In the genomic region with DNA sequence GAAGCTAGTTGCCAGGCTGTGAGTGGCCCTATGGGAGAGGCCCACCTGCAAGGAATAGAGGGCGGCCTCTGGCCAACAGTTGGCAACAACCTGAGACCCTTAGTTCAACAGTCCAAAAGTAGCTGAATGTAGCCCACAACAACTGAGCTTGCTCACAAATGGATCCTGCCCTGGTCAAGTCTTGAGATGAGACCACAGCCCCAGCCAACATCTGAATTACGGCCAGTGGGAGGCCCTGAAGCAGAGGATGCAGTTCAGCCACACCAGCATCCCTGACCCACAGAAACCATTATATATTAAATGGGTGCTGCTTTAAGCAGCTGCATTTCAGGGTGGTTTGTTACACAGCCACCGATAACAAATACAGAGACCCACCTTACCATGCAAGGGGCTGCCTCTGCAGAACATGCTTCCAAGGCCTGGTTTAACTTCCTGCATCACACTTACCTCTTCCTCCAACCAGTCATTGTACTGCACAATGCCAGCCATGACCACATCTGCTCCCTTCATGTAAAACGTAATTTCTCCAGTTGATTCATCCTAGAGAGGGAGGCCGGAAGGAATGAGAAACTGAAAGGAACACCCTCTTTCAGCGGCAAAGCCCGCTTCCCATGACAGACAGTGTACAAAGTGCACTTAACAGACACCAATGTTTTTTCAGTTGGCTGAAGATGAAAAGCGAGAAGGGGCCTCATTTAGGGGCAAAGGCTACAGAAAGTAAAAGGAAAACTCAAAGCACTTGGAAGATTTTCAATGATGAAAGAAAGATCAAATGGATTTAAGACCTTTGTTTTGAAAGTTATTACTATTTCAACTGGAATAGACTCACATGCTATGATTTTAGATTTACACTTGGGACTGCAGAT, we compare ENCODE assay signal across 13 cellular contexts.
DNase-seq lines count a peak whose midpoint lies in the region; ATAC-seq and TF ChIP-seq lines count a peak whose summit lies in the region.
"Had no signal": no experiment of that assay in that cellular context is flagged by ENCODE, and none has a peak within 500 bp of the region (broad histone marks: within the 10 kb centered on the region; RNA-seq: fewer than 3 reads in every experiment).

No MANE protein-coding gene starts in this region.

- H3K4me3 Mint-ChIP-seq in activated T-helper 17 cell treated with anti-CD3 and anti-CD28 coated beads, Interleukin-2, amount 50 U/mL, for 72 hours = peak overlapping the region; percentile 52
- H3K4me3 Mint-ChIP-seq: CD8-positive, alpha-beta T cell had no signal

- H3K4me1 Mint-ChIP-seq in activated T-helper 17 cell treated with anti-CD3 and anti-CD28 coated beads, Interleukin-2, amount 50 U/mL, for 72 hours = peaks cover 35% of the 10 kb centered on the region

- H3K27me3 Mint-ChIP-seq in activated T-helper 17 cell treated with anti-CD3 and anti-CD28 coated beads, Interleukin-2, amount 50 U/mL, for 72 hours = peaks cover 15% of the 10 kb centered on the region
- H3K27me3 Mint-ChIP-seq: progenitor cell of endocrine pancreas had no signal

- 85% methylated on average over 8 of the region's 8 CpGs for WGBS in aorta, 2 donors

- no peak for TF ChIP-seq CTCF in kidney epithelial cell (IDR thresholded peaks at IDR 0.05; ENCODE audit: insufficient read depth, low read length, poor library complexity, severe bottlenecking)

- no peak overlapping the region for H3K4me3 ChIP-seq in kidney epithelial cell (ENCODE audit: low read depth, low read length)
- H3K4me3 ChIP-seq in MG63 = no peak overlapping the region
- H3K4me3 ChIP-seq in aorta (ENCODE audit: low read length in 2 of 2) = no peak overlapping the region
- H3K4me3 ChIP-seq: lung, upper lobe of left lung had no signal

- H3K36me3 ChIP-seq in kidney epithelial cell (ENCODE audit: control insufficient read depth, insufficient read depth, low read length) (no peaks in the 10 kb centered on the region), MG63 (peaks cover 4% of the 10 kb centered on the region), aorta (ENCODE audit: control insufficient read depth in 1 of 2, insufficient read depth in 2 of 2, low read length in 1 of 2) (peaks cover 0 to 4% of the 10 kb centered on the region in 2 donors)

- intact Hi-C loops in aorta (cut with DNase I) = no loop called here

- no peaks in the 10 kb centered on the region for H3K27me3 ChIP-seq in kidney epithelial cell (ENCODE audit: control insufficient read depth, insufficient read depth, low read length)
- H3K27me3 ChIP-seq in MG63 = no peaks in the 10 kb centered on the region
- no peaks in the 10 kb centered on the region for H3K27me3 ChIP-seq in aorta (ENCODE audit: control insufficient read depth in 1 of 2, insufficient read depth in 2 of 2, low read length in 1 of 2)
- H3K27me3 ChIP-seq: upper lobe of left lung had no signal

- H3K36me3 Mint-ChIP-seq in activated T-helper 17 cell treated with anti-CD3 and anti-CD28 coated beads, Interleukin-2, amount 50 U/mL, for 72 hours (ENCODE audit: low read depth) = no peaks in the 10 kb centered on the region
- H3K36me3 Mint-ChIP-seq: CD8-positive, alpha-beta T cell had no signal

- ATAC-seq in activated T-helper 17 cell treated with anti-CD3 and anti-CD28 coated beads, Interleukin-2, amount 50 U/mL, for 72 hours (replicated peaks) = peak; percentile 86
- no peak for ATAC-seq in aorta (ENCODE audit: low FRiP score)
- no peak for ATAC-seq in GM21526 (IDR thresholded peaks at IDR 0.05; ENCODE audit: low FRiP score, unreplicated experiment)
- ATAC-seq: CD8-positive, alpha-beta T cell had no signal

- H3K9me3 ChIP-seq in MG63 (no peaks in the 10 kb centered on the region), aorta (ENCODE audit: control insufficient read depth, low read length) (no peaks in the 10 kb centered on the region)
- H3K9me3 ChIP-seq: upper lobe of left lung had no signal

- peaks cover 3% of the 10 kb centered on the region in 2 donors for H3K4me1 ChIP-seq in aorta (ENCODE audit: control insufficient read depth in 1 of 2, insufficient read depth in 2 of 2, low read length in 2 of 2)

- H3K27ac Mint-ChIP-seq in activated T-helper 17 cell treated with anti-CD3 and anti-CD28 coated beads, Interleukin-2, amount 50 U/mL, for 72 hours = peak overlapping the region; percentile 65
- H3K27ac Mint-ChIP-seq: CD8-positive, alpha-beta T cell had no signal

- H3K27ac ChIP-seq in aorta (ENCODE audit: low read depth in 1 of 2, low read length in 2 of 2) = no peak overlapping the region
- H3K27ac ChIP-seq: upper lobe of left lung had no signal

- peak; percentile 33 for DNase-seq in stimulated activated CD4-positive, alpha-beta T cell treated with anti-CD3 and anti-CD28 coated beads, Interleukin-4, amount 100 ng/mL, for 24 hours
- no peak for DNase-seq in stimulated activated CD4-positive, alpha-beta T cell treated with anti-CD3 and anti-CD28 coated beads, Interleukin-4, amount 100 ng/mL, for 1 hour
- DNase-seq in kidney epithelial cell (ENCODE audit: low read depth) (peak; percentile 31), superior temporal gyrus (ENCODE audit: extremely low spot score) (no peak), MG63 (no peak), aorta (no peak)
- DNase-seq: CD8-positive, alpha-beta T cell; NCI-H2029; upper lobe of left lung had no signal

- no peaks in the 10 kb centered on the region for H3K9me3 Mint-ChIP-seq in activated T-helper 17 cell treated with anti-CD3 and anti-CD28 coated beads, Interleukin-2, amount 50 U/mL, for 72 hours
- H3K9me3 Mint-ChIP-seq: CD8-positive, alpha-beta T cell had no signal

Comparison
In these comparisons a context has a peak if more than half of its experiments do, and no peak if none do; other contexts are left out.
1. DNase-seq: peak in stimulated activated CD4-positive, alpha-beta T cell treated with anti-CD3 and anti-CD28 coated beads, Interleukin-4, amount 100 ng/mL, for 24 hours (single experiment) and kidney epithelial cell (single experiment); none in stimulated activated CD4-positive, alpha-beta T cell treated with anti-CD3 and anti-CD28 coated beads, Interleukin-4, amount 100 ng/mL, for 1 hour (single experiment), superior temporal gyrus (single experiment), MG63 (single experiment) and aorta (0 of 2).